Comparison of ENCODE assay signal across 17 cellular contexts in the genomic region with DNA sequence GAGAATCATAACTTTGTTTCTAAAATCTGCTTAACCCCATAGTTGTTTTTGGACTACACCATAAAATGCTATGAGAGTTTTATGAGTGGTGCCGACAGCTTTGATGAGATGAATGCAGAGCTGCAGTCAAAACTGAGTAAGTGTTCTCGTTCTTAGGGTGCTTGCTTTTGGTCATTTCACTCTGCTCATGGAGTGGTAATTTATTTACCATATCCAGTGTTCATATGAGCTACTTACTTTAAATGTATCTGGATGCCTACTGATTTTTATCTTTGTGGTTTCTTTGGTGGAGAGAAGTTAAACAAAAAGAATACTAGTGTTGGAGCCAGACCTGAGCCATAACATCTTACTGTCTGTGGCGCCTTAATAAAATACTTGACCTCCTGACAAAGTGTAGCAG. TPM values are rescaled to one million over a fixed set of nuclear protein-coding genes. Genes with fewer than 3 reads are reported as not detected.
A peak's percentile ranks its signal among the peaks of the same experiment; 100 is the strongest.
DNase-seq lines count a peak whose midpoint lies in the region; ATAC-seq and TF ChIP-seq lines count a peak whose summit lies in the region.
"Had no signal": no experiment of that assay in that cellular context is flagged by ENCODE, and none has a peak within 500 bp of the region (broad histone marks: within the 10 kb centered on the region; RNA-seq: fewer than 3 reads in every experiment).

No MANE protein-coding gene starts in this region.

- no peaks in the 10 kb centered on the region for H3K9me3 ChIP-seq in osteoblast (ENCODE audit: low read depth, low read length)
- H3K9me3 ChIP-seq in tibial artery = no peaks in the 10 kb centered on the region
- H3K9me3 ChIP-seq in mesenchymal stem cell (ENCODE audit: control insufficient read depth, low read length) = no peaks in the 10 kb centered on the region
- H3K9me3 ChIP-seq: BLaER1, thoracic aorta had no signal

- H3K4ac ChIP-seq in mesenchymal stem cell (ENCODE audit: low read depth in 1 of 2, low read length in 2 of 2) = no peak overlapping the region

- no peak overlapping the region for H3K4me3 Mint-ChIP-seq in activated CD4-positive, alpha-beta T cell treated with anti-CD3 and anti-CD28 coated beads, Interleukin-2, amount 10 ng/mL, durations not matched to agents 7 days and 5 days
- H3K4me3 Mint-ChIP-seq in HFFc6 = no peak overlapping the region
- peak overlapping the region; percentile 10 for H3K4me3 Mint-ChIP-seq in activated T-helper 17 cell treated with anti-CD3 and anti-CD28 coated beads, Interleukin-2, amount 50 U/mL, for 72 hours

- TF ChIP-seq CTCF in HFFc6 (IDR thresholded peaks at IDR 0.05) = no peak
- no peak for TF ChIP-seq CTCF in osteoblast (IDR thresholded peaks at IDR 0.05; ENCODE audit: extremely low read depth, low read depth, low read length)
- no peak for TF ChIP-seq CTCF in tibial artery (IDR thresholded peaks at IDR 0.05)

- no peak overlapping the region for H2BK120ac ChIP-seq in mesenchymal stem cell (ENCODE audit: low read depth, low read length)

- H2AFZ ChIP-seq in osteoblast (ENCODE audit: low read length) (peak overlapping the region; percentile 81), mesenchymal stem cell (ENCODE audit: low read depth, low read length) (no peak overlapping the region)
- H2AFZ ChIP-seq: parathyroid adenoma had no signal

- DNase-seq in activated CD4-positive, alpha-beta T cell treated with anti-CD3 and anti-CD28 coated beads, Interleukin-2, amount 10 ng/mL, durations not matched to agents 7 days and 5 days = no peak
- no peak for DNase-seq in activated CD4-positive, alpha-beta T cell treated with anti-CD3 and anti-CD28 coated beads, Interleukin-2, amount 50 U/mL, for 48 hours
- DNase-seq in HFFc6 (no peak), osteoblast (ENCODE audit: insufficient read length, low spot score, missing footprints) (no peak), tibial artery (no peak), mesenchymal stem cell (no peak)
- DNase-seq: activated CD4-positive, alpha-beta T cell treated with anti-CD3 and anti-CD28 coated beads, Interleukin-2, amount 50 U/mL, for 4 hours; activated gamma-delta T cell treated with Interleukin-2 at 50 U/mL for 16 hours; dermis blood vessel endothelial cell; erythroblast; NCI-H2081 treated with DMSO at 0.1 percent for 48 hours; NCI-H526 had no signal

- no peaks in the 10 kb centered on the region for H3K79me2 ChIP-seq in osteoblast (ENCODE audit: insufficient read depth, low read length)
- H3K79me2 ChIP-seq: parathyroid adenoma had no signal

- no peaks in the 10 kb centered on the region for H3K27me3 Mint-ChIP-seq in activated CD4-positive, alpha-beta T cell treated with anti-CD3 and anti-CD28 coated beads, Interleukin-2, amount 10 ng/mL, durations not matched to agents 7 days and 5 days
- no peaks in the 10 kb centered on the region for H3K27me3 Mint-ChIP-seq in HFFc6 (ENCODE audit: insufficient read depth)
- H3K27me3 Mint-ChIP-seq in activated T-helper 17 cell treated with anti-CD3 and anti-CD28 coated beads, Interleukin-2, amount 50 U/mL, for 72 hours = no peaks in the 10 kb centered on the region

- H3K14ac ChIP-seq in mesenchymal stem cell (ENCODE audit: low read length in 2 of 2) = no peak overlapping the region

- 71% methylated on average over 2 of the region's 3 CpGs for WGBS in mesenchymal stem cell

- peak overlapping the region; percentile 49 for H3K27ac ChIP-seq in osteoblast (ENCODE audit: low read depth, low read length)
- no peak overlapping the region for H3K27ac ChIP-seq in tibial artery
- H3K27ac ChIP-seq in mesenchymal stem cell (ENCODE audit: low read length, poor library complexity, severe bottlenecking) = no peak overlapping the region
- H3K27ac ChIP-seq: BLaER1, parathyroid adenoma, thoracic aorta had no signal

- peaks cover 52% of the 10 kb centered on the region for H3K4me1 Mint-ChIP-seq in activated CD4-positive, alpha-beta T cell treated with anti-CD3 and anti-CD28 coated beads, Interleukin-2, amount 10 ng/mL, durations not matched to agents 7 days and 5 days
- H3K4me1 Mint-ChIP-seq in HFFc6 (ENCODE audit: low read depth) = peaks cover 17% of the 10 kb centered on the region
- peaks cover 24% of the 10 kb centered on the region for H3K4me1 Mint-ChIP-seq in activated T-helper 17 cell treated with anti-CD3 and anti-CD28 coated beads, Interleukin-2, amount 50 U/mL, for 72 hours

- H3K9ac ChIP-seq in mesenchymal stem cell (ENCODE audit: low read length) = no peak overlapping the region
- H3K9ac ChIP-seq: BLaER1, parathyroid adenoma had no signal

- intact Hi-C loops in tibial artery (cut with DNase I; ENCODE audit: low total_unique reads) = no loop called here

- H3K36me3 Mint-ChIP-seq in activated CD4-positive, alpha-beta T cell treated with anti-CD3 and anti-CD28 coated beads, Interleukin-2, amount 10 ng/mL, durations not matched to agents 7 days and 5 days (ENCODE audit: low read depth) = peaks cover 72% of the 10 kb centered on the region
- peaks cover 10% of the 10 kb centered on the region for H3K36me3 Mint-ChIP-seq in HFFc6 (ENCODE audit: low read depth)
- H3K36me3 Mint-ChIP-seq in activated T-helper 17 cell treated with anti-CD3 and anti-CD28 coated beads, Interleukin-2, amount 50 U/mL, for 72 hours (ENCODE audit: low read depth) = peaks cover 63% of the 10 kb centered on the region

- H4K8ac ChIP-seq in mesenchymal stem cell (ENCODE audit: low read length) = no peak overlapping the region

- H2BK5ac ChIP-seq in mesenchymal stem cell (ENCODE audit: low read depth, low read length, poor library complexity, severe bottlenecking) = no peak overlapping the region

- H2AK5ac ChIP-seq in mesenchymal stem cell (ENCODE audit: low read length, severe bottlenecking) = no peak overlapping the region

- H3K36me3 ChIP-seq in osteoblast (ENCODE audit: insufficient read depth, low read length) (peaks cover 16% of the 10 kb centered on the region), tibial artery (no peaks in the 10 kb centered on the region), mesenchymal stem cell (ENCODE audit: control insufficient read depth in 1 of 2, insufficient read depth in 2 of 2, low read depth in 1 of 2, low read length in 2 of 2) (peaks cover 0 to 3% of the 10 kb centered on the region in 2 experiments)
- H3K36me3 ChIP-seq: thoracic aorta had no signal

- peak; percentile 55 for ATAC-seq in activated T-helper 17 cell treated with anti-CD3 and anti-CD28 coated beads, Interleukin-2, amount 50 U/mL, for 72 hours (replicated peaks)
- no peak for ATAC-seq in GM19023 (IDR thresholded peaks at IDR 0.05; ENCODE audit: unreplicated experiment)

- H3K4me1 ChIP-seq in osteoblast (ENCODE audit: insufficient read depth, low read length) (peaks cover 14% of the 10 kb centered on the region), tibial artery (no peaks in the 10 kb centered on the region), mesenchymal stem cell (ENCODE audit: control insufficient read depth, insufficient read depth, low read depth, low read length) (peaks cover 1% of the 10 kb centered on the region)
- H3K4me1 ChIP-seq: BLaER1, parathyroid adenoma had no signal

- peak overlapping the region; percentile 29 for H3K4me3 ChIP-seq in osteoblast (ENCODE audit: insufficient read depth, low read length)
- H3K4me3 ChIP-seq in tibial artery = no peak overlapping the region
- no peak overlapping the region for H3K4me3 ChIP-seq in mesenchymal stem cell (ENCODE audit: insufficient read depth in 1 of 2, low read depth in 1 of 2, low read length in 2 of 2)
- H3K4me3 ChIP-seq: BLaER1, thoracic aorta had no signal

- peak overlapping the region; percentile 55 for H3K27ac Mint-ChIP-seq in activated CD4-positive, alpha-beta T cell treated with anti-CD3 and anti-CD28 coated beads, Interleukin-2, amount 10 ng/mL, durations not matched to agents 7 days and 5 days
- 0 out of 2 replicates have a peak overlapping the region, but pooled peaks have one; percentile 7 for H3K27ac Mint-ChIP-seq in HFFc6
- H3K27ac Mint-ChIP-seq in activated T-helper 17 cell treated with anti-CD3 and anti-CD28 coated beads, Interleukin-2, amount 50 U/mL, for 72 hours = no peak overlapping the region

- no peak overlapping the region for H3K18ac ChIP-seq in mesenchymal stem cell (ENCODE audit: low read depth in 1 of 2, low read length in 2 of 2)

- peaks cover 5% of the 10 kb centered on the region for H3K79me1 ChIP-seq in mesenchymal stem cell (replicated peaks; ENCODE audit: low read length, poor library complexity, severe bottlenecking)

- H2BK12ac ChIP-seq in mesenchymal stem cell (ENCODE audit: low read length in 2 of 2) = no peak overlapping the region

- H3K4me2 ChIP-seq in osteoblast (ENCODE audit: insufficient read depth, low read length) (peak overlapping the region; percentile 51), mesenchymal stem cell (ENCODE audit: low read length, poor library complexity, severe bottlenecking) (no peak overlapping the region)
- H3K4me2 ChIP-seq: BLaER1 had no signal

- no peak overlapping the region for H3K23ac ChIP-seq in mesenchymal stem cell (ENCODE audit: low read length in 2 of 2)

- POLR2A ChIA-PET in activated CD4-positive, alpha-beta T cell treated with anti-CD3 and anti-CD28 coated beads, Interleukin-2, amount 10 ng/mL, durations not matched to agents 7 days and 5 days (lab: Charles Lee) = no interaction called here

- H3K9me3 Mint-ChIP-seq in activated CD4-positive, alpha-beta T cell treated with anti-CD3 and anti-CD28 coated beads, Interleukin-2, amount 10 ng/mL, durations not matched to agents 7 days and 5 days = no peaks in the 10 kb centered on the region
- H3K9me3 Mint-ChIP-seq in HFFc6 = no peaks in the 10 kb centered on the region
- no peaks in the 10 kb centered on the region for H3K9me3 Mint-ChIP-seq in activated T-helper 17 cell treated with anti-CD3 and anti-CD28 coated beads, Interleukin-2, amount 50 U/mL, for 72 hours

- H2BK15ac ChIP-seq in mesenchymal stem cell (ENCODE audit: low read depth, poor library complexity, severe bottlenecking) = no peak overlapping the region

- no peaks in the 10 kb centered on the region for H4K20me1 ChIP-seq in osteoblast (ENCODE audit: insufficient read depth, low read length)
- H4K20me1 ChIP-seq: BLaER1 had no signal

- H3K27me3 ChIP-seq in osteoblast (ENCODE audit: insufficient read depth, low read length) (no peaks in the 10 kb centered on the region), tibial artery (no peaks in the 10 kb centered on the region), mesenchymal stem cell (ENCODE audit: control insufficient read depth in 1 of 2, insufficient read depth in 1 of 2, low read length in 2 of 2) (no peaks in the 10 kb centered on the region)
- H3K27me3 ChIP-seq: BLaER1 had no signal

- CTCF ChIA-PET in activated CD4-positive, alpha-beta T cell treated with anti-CD3 and anti-CD28 coated beads, Interleukin-2, amount 10 ng/mL, durations not matched to agents 7 days and 5 days (lab: Charles Lee) = interaction anchor here (1.1 to 4.3 kb wide), 4 partner anchors 13 to 68 kb away, joined by 3 to 19 read pairs (median 5); partner anchors contain the start of gene SMCHD1

- H4K91ac ChIP-seq in mesenchymal stem cell (ENCODE audit: low read length) = no peak overlapping the region

RNA-seq across cellular contexts. Expression of gene NDC80, which starts 16.4 kb away (rescaled TPM):
- 10 to 100 TPM; 92.3 to 96.5 TPM for total RNA-seq in activated CD4-positive, alpha-beta T cell treated with anti-CD3 and anti-CD28 coated beads, Interleukin-2, amount 10 ng/mL, durations not matched to agents 7 days and 5 days
- 10 to 100 TPM; 12.7 to 30.2 (median 25.4) TPM for total RNA-seq in HFFc6 (2021; fragmentation: NEBNext Ultra II Directional; extraction: Animal tissue kit (Norgen Biotek cat#: 25700))
- 10 to 100 TPM; 64.4 to 68.9 TPM for total RNA-seq in activated T-helper 17 cell treated with anti-CD3 and anti-CD28 coated beads, Interleukin-2, amount 50 U/mL, for 72 hours
- 2.2 and 3.5 TPM in 2 replicates for total RNA-seq in osteoblast
- 3.6 TPM for polyA plus RNA-seq in mesenchymal stem cell (2013, experiment 1 of 2)
- polyA plus RNA-seq in mesenchymal stem cell (2013, experiment 2 of 2) = 4.0 TPM

RNA-seq across cellular contexts. Expression of gene METTL4, which starts 16.5 kb away (rescaled TPM):
- 10 to 100 TPM; 20.3 to 25.5 TPM for total RNA-seq in activated CD4-positive, alpha-beta T cell treated with anti-CD3 and anti-CD28 coated beads, Interleukin-2, amount 10 ng/mL, durations not matched to agents 7 days and 5 days
- total RNA-seq in HFFc6 (2021; fragmentation: NEBNext Ultra II Directional; extraction: Animal tissue kit (Norgen Biotek cat#: 25700)) = 1 to 10 TPM; 6.3 to 9.4 (median 9.0) TPM
- 10 to 100 TPM; 31.2 to 46.6 TPM for total RNA-seq in activated T-helper 17 cell treated with anti-CD3 and anti-CD28 coated beads, Interleukin-2, amount 50 U/mL, for 72 hours
- total RNA-seq in osteoblast = 8.8 and 10.5 TPM in 2 replicates
- 4.5 TPM for polyA plus RNA-seq in mesenchymal stem cell (2013, experiment 1 of 2)
- 4.5 TPM for polyA plus RNA-seq in mesenchymal stem cell (2013, experiment 2 of 2)
